Comparison of ENCODE assay signal across 8 cellular contexts in the genomic region with DNA sequence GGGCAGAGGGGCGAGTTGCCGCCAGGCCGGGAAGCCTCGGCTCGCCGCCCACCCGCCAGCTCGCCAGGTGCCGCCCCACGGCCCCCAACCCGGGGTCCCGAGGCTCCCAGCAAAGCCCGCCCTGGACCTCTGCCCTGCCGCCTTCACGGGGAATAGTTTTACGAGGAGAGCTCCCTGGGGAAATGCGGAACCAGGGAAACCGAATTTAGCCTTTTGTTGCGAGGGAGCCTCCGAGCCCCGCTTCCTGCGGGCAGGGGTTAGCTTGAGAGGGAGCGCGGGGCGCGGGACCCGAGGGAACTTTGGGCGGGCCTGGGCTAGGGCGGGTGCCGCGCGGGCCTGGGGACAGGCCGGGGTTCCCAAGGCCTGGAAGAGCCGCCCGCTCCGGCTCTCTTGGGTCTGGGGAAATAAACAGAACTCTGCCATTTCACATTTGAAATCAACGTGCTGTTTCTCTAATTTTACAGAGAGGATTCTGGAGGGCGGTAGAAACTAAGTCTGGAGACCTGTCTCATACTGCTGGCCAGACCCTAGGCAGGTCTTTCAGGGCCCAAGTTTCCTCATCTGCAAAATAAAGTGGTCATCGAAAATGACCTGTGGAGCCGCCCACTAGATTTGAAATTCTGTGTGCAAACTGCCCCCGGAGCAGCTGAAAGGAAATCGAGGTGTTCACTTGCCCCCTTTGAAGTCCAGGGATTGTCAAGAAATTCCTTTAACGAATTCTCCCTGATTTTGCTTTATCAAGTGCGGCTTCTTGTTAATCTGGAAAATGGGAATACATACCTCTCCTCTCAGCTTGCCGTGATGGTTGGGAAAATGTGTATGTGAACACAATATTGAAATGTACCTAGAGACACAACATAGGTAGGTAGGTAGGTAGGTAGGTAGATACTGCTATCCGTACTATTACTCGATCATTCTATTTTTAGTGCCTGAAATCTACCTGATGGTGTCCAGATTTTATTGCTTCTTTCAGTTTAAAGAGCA. TPM values are rescaled to one million over a fixed set of nuclear protein-coding genes. Genes with fewer than 3 reads are reported as not detected.
DNase-seq lines count a peak whose midpoint lies in the region; ATAC-seq and TF ChIP-seq lines count a peak whose summit lies in the region.

No MANE protein-coding gene starts in this region.

- peaks cover 28% of the 10 kb centered on the region for H3K4me1 Mint-ChIP-seq in Caco-2 (ENCODE audit: low read depth, unreplicated experiment)
- peaks cover 48% of the 10 kb centered on the region for H3K4me1 Mint-ChIP-seq in T-helper 1 cell treated with Interleukin-12 subunit alpha and Interleukin-12 subunit beta and Interleukin-4 antibody, amounts not matched to agents 30 μg/mL and 1 μg/mL, for 36 hours (ENCODE audit: low read depth)
- H3K4me1 Mint-ChIP-seq in dendritic cell treated with granulocyte-macrophage colony-stimulating factor and Interleukin-4, amounts not matched to agents 40 ng/mL and 50 ng/mL, for 4 days (ENCODE audit: low read depth), result peaks cover 68% of the 10 kb centered on the region

- H3K4me3 ChIP-seq in Caco-2 (ENCODE audit: low read depth, low read length), result peak overlapping the region; percentile 95
- H3K4me3 ChIP-seq in lower lobe of right lung, result peak overlapping the region; percentile 95

- H3K27me3 ChIP-seq in Caco-2 (replicated peaks; ENCODE audit: control insufficient read depth, insufficient read depth, low read length) (no peaks in the 10 kb centered on the region), lower lobe of right lung (ENCODE audit: low read depth) (no peaks in the 10 kb centered on the region)

- DNase-seq in Caco-2, result no peak
- DNase-seq in LoVo (ENCODE audit: low spot score), result peak; percentile 18
- DNase-seq in lower lobe of right lung, result peak; percentile 78
- peak; percentile 21 for DNase-seq in stimulated activated naive CD8-positive, alpha-beta T cell treated with anti-CD3 and anti-CD28 coated beads, Interleukin-15, Interleukin-2, amounts not matched to agents 100 U/mL and 50 U/mL, for 24 hours
- no peak for DNase-seq in HK-2 (ENCODE audit: unreplicated experiment)

- ATAC-seq in GM21529 (IDR thresholded peaks at IDR 0.05; ENCODE audit: unreplicated experiment), result peak; percentile 18
- ATAC-seq in lower lobe of right lung, result peak; percentile 39 to 50
- ATAC-seq in stimulated activated naive CD8-positive, alpha-beta T cell treated with anti-CD3 and anti-CD28 coated beads, Interleukin-15, Interleukin-2, amounts not matched to agents 100 U/mL and 50 U/mL, for 24 hours, result peak; percentile 5

- H3K27ac Mint-ChIP-seq in Caco-2 (ENCODE audit: unreplicated experiment), result peak overlapping the region; percentile 97
- peak overlapping the region; percentile 76 for H3K27ac Mint-ChIP-seq in T-helper 1 cell treated with Interleukin-12 subunit alpha and Interleukin-12 subunit beta and Interleukin-4 antibody, amounts not matched to agents 30 μg/mL and 1 μg/mL, for 36 hours
- H3K27ac Mint-ChIP-seq in dendritic cell treated with granulocyte-macrophage colony-stimulating factor and Interleukin-4, amounts not matched to agents 40 ng/mL and 50 ng/mL, for 4 days, result peak overlapping the region; percentile 100

- CTCF ChIA-PET in Caco-2 (lab: Charles Lee), result interaction anchor here (1.1 to 1.7 kb wide), 3 partner anchors 249 to 311 kb away, joined by 5 to 8 read pairs (median 7); no protein-coding TSS in a partner anchor

- no peaks in the 10 kb centered on the region for H3K27me3 Mint-ChIP-seq in Caco-2 (ENCODE audit: insufficient read depth, unreplicated experiment)
- H3K27me3 Mint-ChIP-seq in T-helper 1 cell treated with Interleukin-12 subunit alpha and Interleukin-12 subunit beta and Interleukin-4 antibody, amounts not matched to agents 30 μg/mL and 1 μg/mL, for 36 hours (ENCODE audit: low read depth), result peaks cover 8% of the 10 kb centered on the region
- H3K27me3 Mint-ChIP-seq in dendritic cell treated with granulocyte-macrophage colony-stimulating factor and Interleukin-4, amounts not matched to agents 40 ng/mL and 50 ng/mL, for 4 days, result peaks cover under 1% of the 10 kb centered on the region

- peak overlapping the region; percentile 99 for H3K27ac ChIP-seq in lower lobe of right lung

- H3K9me3 ChIP-seq in Caco-2 (no peaks in the 10 kb centered on the region), lower lobe of right lung (no peaks in the 10 kb centered on the region)

- TSS peak; percentile 63 for BruUV-seq in Caco-2 (replicated peaks; lab: Mats Ljungman, UMichigan)

- H3K4me1 ChIP-seq in Caco-2, result peaks cover 26% of the 10 kb centered on the region
- H3K4me1 ChIP-seq in lower lobe of right lung, result peaks cover 43% of the 10 kb centered on the region

- intact Hi-C loops in Caco-2 (cut with micrococcal nuclease; ENCODE audit: unreplicated experiment), result loop anchor here (5.0 kb wide), 1 partner anchor 290 kb away; no protein-coding TSS in a partner anchor
- intact Hi-C loops in dendritic cell treated with granulocyte-macrophage colony-stimulating factor and Interleukin-4, amounts not matched to agents 40 ng/mL and 50 ng/mL, for 4 days (cut with micrococcal nuclease), result loop anchor here (5.0 kb wide), 2 partner anchors 200 to 395 kb away; a partner anchor contains a TSS
- intact Hi-C loops in lower lobe of right lung (cut with DNase I), result loop anchor here (10.0 kb wide), 1 partner anchor 308 kb away; no protein-coding TSS in a partner anchor

- H3K4me3 Mint-ChIP-seq in Caco-2 (ENCODE audit: unreplicated experiment), result peak overlapping the region; percentile 99
- peak overlapping the region; percentile 91 for H3K4me3 Mint-ChIP-seq in T-helper 1 cell treated with Interleukin-12 subunit alpha and Interleukin-12 subunit beta and Interleukin-4 antibody, amounts not matched to agents 30 μg/mL and 1 μg/mL, for 36 hours
- peak overlapping the region; percentile 100 for H3K4me3 Mint-ChIP-seq in dendritic cell treated with granulocyte-macrophage colony-stimulating factor and Interleukin-4, amounts not matched to agents 40 ng/mL and 50 ng/mL, for 4 days

- peaks cover 46% of the 10 kb centered on the region for H3K36me3 Mint-ChIP-seq in Caco-2 (ENCODE audit: insufficient read depth, unreplicated experiment)
- peaks cover 36% of the 10 kb centered on the region for H3K36me3 Mint-ChIP-seq in T-helper 1 cell treated with Interleukin-12 subunit alpha and Interleukin-12 subunit beta and Interleukin-4 antibody, amounts not matched to agents 30 μg/mL and 1 μg/mL, for 36 hours (ENCODE audit: low read depth)
- H3K36me3 Mint-ChIP-seq in dendritic cell treated with granulocyte-macrophage colony-stimulating factor and Interleukin-4, amounts not matched to agents 40 ng/mL and 50 ng/mL, for 4 days (ENCODE audit: low read depth), result peaks cover 43% of the 10 kb centered on the region

- peaks cover 9% of the 10 kb centered on the region for H3K36me3 ChIP-seq in Caco-2 (ENCODE audit: control insufficient read depth, insufficient read depth, low read length)
- H3K36me3 ChIP-seq in lower lobe of right lung, result peaks cover 16% of the 10 kb centered on the region

- no peaks in the 10 kb centered on the region for H3K9me3 Mint-ChIP-seq in Caco-2 (ENCODE audit: unreplicated experiment)
- no peaks in the 10 kb centered on the region for H3K9me3 Mint-ChIP-seq in T-helper 1 cell treated with Interleukin-12 subunit alpha and Interleukin-12 subunit beta and Interleukin-4 antibody, amounts not matched to agents 30 μg/mL and 1 μg/mL, for 36 hours
- no peaks in the 10 kb centered on the region for H3K9me3 Mint-ChIP-seq in dendritic cell treated with granulocyte-macrophage colony-stimulating factor and Interleukin-4, amounts not matched to agents 40 ng/mL and 50 ng/mL, for 4 days

- TF ChIP-seq CTCF in Caco-2 (IDR thresholded peaks at IDR 0.05; ENCODE audit: insufficient read depth in 1 of 2, low read depth in 1 of 2, low read length in 1 of 2, severe bottlenecking in 1 of 2, unreplicated experiment in 1 of 2), result no peak
- no peak for TF ChIP-seq CTCF in lower lobe of right lung (IDR thresholded peaks at IDR 0.05)

- POLR2A ChIA-PET in Caco-2 (lab: Charles Lee), result interaction anchor here (0.5 to 1.3 kb wide), 17 partner anchors 10 to 338 kb away, joined by 3 to 17 read pairs (median 4); no protein-coding TSS in a partner anchor

RNA-seq across cellular contexts. Expression of a gene that starts 0.7 kb away (rescaled TPM):
- total RNA-seq in Caco-2 (2022) (394 TPM in 2 replicates), lower lobe of right lung (1,362 TPM)

RNA-seq across cellular contexts. Expression of a gene that starts 8.1 kb away (rescaled TPM):
- total RNA-seq in Caco-2 (2022) (not detected in 2 replicates), lower lobe of right lung (not detected)

RNA-seq across cellular contexts. Expression of a gene that starts 57.6 kb away (rescaled TPM):
- total RNA-seq in Caco-2 (2022) (not detected in 2 replicates), lower lobe of right lung (not detected)

Comparison
In these comparisons a context has a peak if more than half of its experiments do, and no peak if none do; other contexts are left out.
1. DNase-seq: peak in LoVo (single experiment), lower lobe of right lung (single experiment) and stimulated activated naive CD8-positive, alpha-beta T cell treated with anti-CD3 and anti-CD28 coated beads, Interleukin-15, Interleukin-2, amounts not matched to agents 100 U/mL and 50 U/mL, for 24 hours (single experiment); none in Caco-2 (0 of 2) and HK-2 (single experiment).
2. Peak in every context shown above with its lines, with median percentiles within 50 percentile points of each other: H3K27ac Mint-ChIP-seq, H3K4me3 Mint-ChIP-seq and ATAC-seq.